In the genomic region with DNA sequence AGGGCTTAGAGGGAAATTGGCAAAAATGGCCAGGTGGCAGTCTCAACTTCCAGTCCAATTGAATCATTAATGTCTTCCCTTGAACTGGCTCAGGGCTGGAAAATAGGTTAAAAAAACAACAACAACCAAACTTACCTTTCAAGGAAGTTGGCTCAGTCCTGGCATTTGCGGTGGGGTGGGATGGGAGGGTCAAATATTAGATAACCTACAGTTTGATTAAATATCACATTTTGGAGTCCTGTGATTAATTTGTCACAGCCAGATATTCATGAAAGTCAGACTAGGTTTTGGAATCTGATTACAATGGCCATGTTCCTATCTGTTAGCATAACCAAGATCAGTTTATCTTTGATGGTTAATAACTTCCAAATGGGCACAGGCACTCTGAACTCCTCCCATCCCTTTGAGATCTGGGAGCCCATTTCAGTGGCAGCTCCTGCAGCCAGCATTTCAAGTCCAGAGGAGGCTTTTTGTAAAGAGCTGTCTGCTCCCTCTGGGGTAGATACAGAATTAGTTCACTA, we compare ENCODE assay signal across 28 cellular contexts. TPM values are rescaled to one million over a fixed set of nuclear protein-coding genes. Genes with fewer than 3 reads are reported as not detected.
"Had no signal": no experiment of that assay in that cellular context is flagged by ENCODE, and none has a peak within 500 bp of the region (broad histone marks: within the 10 kb centered on the region; RNA-seq: fewer than 3 reads in every experiment).

No MANE protein-coding gene starts in this region.

- H3K4me1 ChIP-seq: adrenal gland, breast epithelium, colonic mucosa had no signal

- H3K9me3 Mint-ChIP-seq: activated CD4-positive, alpha-beta T cell treated with anti-CD3 and anti-CD28 coated beads, Interleukin-2, amount 10 ng/mL, durations not matched to agents 7 days and 5 days; activated CD8-positive, alpha-beta T cell treated with anti-CD3 and anti-CD28 coated beads for 36 hours; activated T-cell treated with anti-CD3 and anti-CD28 coated beads, Interleukin-2, amount 50 U/mL, for 4 hours; activated T-helper 17 cell treated with anti-CD3 and anti-CD28 coated beads, Interleukin-2, amount 50 U/mL, for 72 hours had no signal

- H3K4me3 ChIP-seq: adrenal gland, breast epithelium, cardiac muscle cell, colonic mucosa had no signal

- H3K36me3 ChIP-seq: adrenal gland, breast epithelium, cardiac muscle cell, colonic mucosa had no signal

- ATAC-seq: activated CD4-positive, alpha-beta T cell treated with anti-CD3 and anti-CD28 coated beads for 36 hours; activated CD8-positive, alpha-beta T cell treated with anti-CD3 and anti-CD28 coated beads for 36 hours; activated T-cell treated with anti-CD3 and anti-CD28 coated beads, Interleukin-2, amount 50 U/mL, for 4 hours; activated T-helper 17 cell treated with anti-CD3 and anti-CD28 coated beads, Interleukin-2, amount 50 U/mL, for 72 hours had no signal

- H3K27ac ChIP-seq: adrenal gland, breast epithelium, cardiac muscle cell, colonic mucosa, epithelial cell of prostate had no signal

- H3K4me3 Mint-ChIP-seq: activated CD4-positive, alpha-beta T cell treated with anti-CD3 and anti-CD28 coated beads for 36 hours; activated CD4-positive, alpha-beta T cell treated with anti-CD3 and anti-CD28 coated beads, Interleukin-2, amount 10 ng/mL, durations not matched to agents 7 days and 5 days; activated CD8-positive, alpha-beta T cell treated with anti-CD3 and anti-CD28 coated beads for 36 hours; activated naive CD8-positive, alpha-beta T cell; activated T-cell treated with anti-CD3 and anti-CD28 coated beads, Interleukin-2, amount 50 U/mL, for 4 hours; activated T-helper 17 cell treated with anti-CD3 and anti-CD28 coated beads, Interleukin-2, amount 50 U/mL, for 72 hours; brain had no signal

- H3K36me3 Mint-ChIP-seq: activated naive CD8-positive, alpha-beta T cell; brain had no signal

- H3K4me1 Mint-ChIP-seq: activated CD4-positive, alpha-beta T cell treated with anti-CD3 and anti-CD28 coated beads for 36 hours; activated CD4-positive, alpha-beta T cell treated with anti-CD3 and anti-CD28 coated beads, Interleukin-2, amount 10 ng/mL, durations not matched to agents 7 days and 5 days; activated T-helper 17 cell treated with anti-CD3 and anti-CD28 coated beads, Interleukin-2, amount 50 U/mL, for 72 hours; brain had no signal

- H3K27me3 ChIP-seq: adrenal gland, breast epithelium, cardiac muscle cell, colonic mucosa had no signal

- DNase-seq: activated CD4-positive, alpha-beta T cell treated with anti-CD3 and anti-CD28 coated beads for 36 hours; activated CD4-positive, alpha-beta T cell treated with anti-CD3 and anti-CD28 coated beads, Interleukin-2, amount 10 ng/mL, durations not matched to agents 7 days and 5 days; activated CD4-positive, alpha-beta T cell treated with anti-CD3 and anti-CD28 coated beads, Interleukin-2, amount 50 U/mL, for 4 hours; activated CD4-positive, CD25-positive, alpha-beta regulatory T cell; activated CD4-positive, CD25-positive, alpha-beta regulatory T cell treated with anti-CD3 and anti-CD28 coated beads, Interleukin-2, amount 50 U/mL, for 72 hours; activated CD8-positive, alpha-beta memory T cell treated with anti-CD3 and anti-CD28 coated beads for 24 hours; activated CD8-positive, alpha-beta T cell treated with anti-CD3 and anti-CD28 coated beads for 36 hours; activated effector memory CD4-positive, alpha-beta T cell treated with Interleukin-2 at 50 U/mL for 16 hours; activated gamma-delta T cell treated with Interleukin-2 at 50 U/mL for 16 hours; activated naive CD4-positive, alpha-beta T cell treated with anti-CD3 and anti-CD28 coated beads, Interleukin-2, amount 50 U/mL, for 16 hours; activated naive CD4-positive, alpha-beta T cell treated with Interleukin-2 at 50 U/mL for 16 hours; activated T-cell treated with anti-CD3 and anti-CD28 coated beads, Interleukin-2, amount 50 U/mL, for 4 hours; adrenal gland; amygdala; aorta; central memory CD4-positive, alpha-beta T cell; cerebellar nuclear complex; colonic mucosa; effector CD8-positive, alpha-beta T cell; foreskin fibroblast; head of caudate nucleus; T-helper 2 cell had no signal

- H3K27ac Mint-ChIP-seq: activated CD4-positive, alpha-beta T cell treated with anti-CD3 and anti-CD28 coated beads for 36 hours; activated CD4-positive, alpha-beta T cell treated with anti-CD3 and anti-CD28 coated beads, Interleukin-2, amount 10 ng/mL, durations not matched to agents 7 days and 5 days; activated CD8-positive, alpha-beta T cell treated with anti-CD3 and anti-CD28 coated beads for 36 hours; activated naive CD8-positive, alpha-beta T cell; activated T-helper 17 cell treated with anti-CD3 and anti-CD28 coated beads, Interleukin-2, amount 50 U/mL, for 72 hours; brain had no signal

- H3K9me3 ChIP-seq: adrenal gland, breast epithelium, colonic mucosa had no signal

RNA-seq across cellular contexts. Expression of a gene that starts 7.8 kb away (rescaled TPM):
- total RNA-seq: activated T-helper 17 cell treated with anti-CD3 and anti-CD28 coated beads, Interleukin-2, amount 50 U/mL, for 72 hours had no signal
